12 cellular contexts compared by ENCODE assay signal in genomic region chr6:28947067-28947765, GRCh38. TPM values are rescaled to one million over a fixed set of nuclear protein-coding genes. Genes with fewer than 3 reads are reported as not detected.
A peak's percentile ranks its signal among the peaks of the same experiment; 100 is the strongest.
DNase-seq lines count a peak whose midpoint lies in the region; ATAC-seq, FAIRE-seq and TF ChIP-seq lines count a peak whose summit lies in the region.
"Had no signal": no experiment of that assay in that cellular context is flagged by ENCODE, and none has a peak within 500 bp of the region (broad histone marks: within the 10 kb centered on the region; RNA-seq: fewer than 3 reads in every experiment).

No MANE protein-coding gene starts in this region.

- no peak for TF ChIP-seq RAD21 in H1 (IDR thresholded peaks at IDR 0.05 in 1 of 2, conservative IDR thresholded peaks at IDR 0.05 in 1 of 2; ENCODE audit: low read depth in 2 of 2, low read length in 2 of 2)

- H3K18ac ChIP-seq in H1 (ENCODE audit: extremely low read depth, low read length), result no peak overlapping the region

- no peak for TF ChIP-seq POLR2A in H1 (IDR thresholded peaks at IDR 0.05; ENCODE audit: control extremely low read depth in 1 of 2, low read depth in 2 of 2, low read length in 2 of 2)

- no peak overlapping the region for H4K91ac ChIP-seq in H1 (replicated peaks; ENCODE audit: insufficient read length, low read length)

- no peaks in the 10 kb centered on the region for H3K79me2 ChIP-seq in H1 (ENCODE audit: control insufficient read depth in 1 of 2, insufficient read depth in 2 of 2, low read length in 2 of 2)

- H3K4me3 ChIP-seq in CD8-positive, alpha-beta memory T cell (ENCODE audit: low read length), result no peak overlapping the region
- H3K4me3 ChIP-seq in H1 (ENCODE audit: extremely low read depth in 1 of 4, insufficient read depth in 2 of 4, low read depth in 3 of 4, low read length in 4 of 4), result no peak overlapping the region
- H3K4me3 ChIP-seq: GM23338, MG63 had no signal

- H3K23me2 ChIP-seq in H1 (ENCODE audit: low read depth, low read length), result no peaks in the 10 kb centered on the region

- no peak overlapping the region for H4K5ac ChIP-seq in H1 (ENCODE audit: insufficient read length, low read depth, low read length)

- H3K9ac ChIP-seq in H1 (replicated peaks in 1 of 4; ENCODE audit: extremely low read depth in 1 of 4, low read depth in 3 of 4, low read length in 3 of 4), result no peak overlapping the region

- no peak overlapping the region for H3K23ac ChIP-seq in H1 (ENCODE audit: insufficient read length)

- no peak for FAIRE-seq in H1 (lab: Jason Lieb, UNC)

- no peak overlapping the region for H3K56ac ChIP-seq in H1 (replicated peaks; ENCODE audit: insufficient read length, low read depth, low read length)

- peak overlapping the region; percentile 2 for H3K27ac ChIP-seq in CD8-positive, alpha-beta memory T cell (ENCODE audit: low read depth, low read length)
- no peak overlapping the region for H3K27ac ChIP-seq in H1 (ENCODE audit: low read depth, low read length)

- H2BK120ac ChIP-seq in H1 (replicated peaks; ENCODE audit: low read depth, low read length), result no peak overlapping the region

- no peaks in the 10 kb centered on the region for H4K20me1 ChIP-seq in H1 (replicated peaks in 1 of 2; ENCODE audit: control insufficient read depth in 1 of 2, insufficient read depth in 2 of 2, low read length in 2 of 2)

- no peak overlapping the region for H3K4me2 ChIP-seq in H1 (ENCODE audit: insufficient read depth in 1 of 2, low read depth in 2 of 2, low read length in 2 of 2)
- H3K4me2 ChIP-seq: GM23338 had no signal

- no peak for DNase-seq in CD8-positive, alpha-beta memory T cell
- no peak for DNase-seq in HFFc6
- peak in 1 of 2 experiments; percentile 17 for DNase-seq in H1 (ENCODE audit: low read depth in 1 of 2, low spot score in 2 of 2)
- DNase-seq in progenitor cell of endocrine pancreas (ENCODE audit: low spot score, unreplicated experiment), result no peak
- DNase-seq in WTC11 (ENCODE audit: low spot score), result no peak
- no peak for DNase-seq in COR-L47 (lab: John Stamatoyannopoulos, UW)
- DNase-seq: MG63, NCI-H1092, NCI-H146, NCI-H2081 had no signal

- no peak overlapping the region for H3K4ac ChIP-seq in H1 (replicated peaks; ENCODE audit: insufficient read length, low read depth, low read length)

- H3K4me1 ChIP-seq in CD8-positive, alpha-beta memory T cell (ENCODE audit: insufficient read depth, low read length), result peaks cover 20% of the 10 kb centered on the region
- peaks cover 0 to 2% (median 0%) of the 10 kb centered on the region in 4 experiments; a peak in 2 of 7 replicates for H3K4me1 ChIP-seq in H1 (replicated peaks in 1 of 4; ENCODE audit: control insufficient read depth in 3 of 4, insufficient read depth in 4 of 4, low read length in 3 of 4)

- H2BK15ac ChIP-seq in H1 (ENCODE audit: low read length), result no peak overlapping the region

- H3K4me1 Mint-ChIP-seq in CD8-positive, alpha-beta memory T cell, result peaks cover 19 to 26% (median 24%) of the 10 kb centered on the region in 3 donors
- peaks cover 51% of the 10 kb centered on the region for H3K4me1 Mint-ChIP-seq in HFFc6 (ENCODE audit: low read depth)
- H3K4me1 Mint-ChIP-seq in progenitor cell of endocrine pancreas (ENCODE audit: low read depth), result peaks cover 11% of the 10 kb centered on the region
- peaks cover 36% of the 10 kb centered on the region for H3K4me1 Mint-ChIP-seq in WTC11

- no peak overlapping the region for H4K8ac ChIP-seq in H1 (ENCODE audit: extremely low read depth, insufficient read depth, low read length)

- H2AK5ac ChIP-seq in H1 (ENCODE audit: low read depth, low read length), result no peak overlapping the region

- H3K4me3 Mint-ChIP-seq in CD8-positive, alpha-beta memory T cell, result peak overlapping the region in 1 of 7 donors; percentile 12
- no peak overlapping the region; the same call in 1 of the 2 replicates for H3K4me3 Mint-ChIP-seq in HFFc6
- no peak overlapping the region for H3K4me3 Mint-ChIP-seq in progenitor cell of endocrine pancreas (ENCODE audit: low read depth)
- no peak overlapping the region for H3K4me3 Mint-ChIP-seq in WTC11
- H3K4me3 Mint-ChIP-seq: GM23338 had no signal

- peaks cover 0 to 2% (median 0%) of the 10 kb centered on the region in 3 donors for H3K36me3 Mint-ChIP-seq in CD8-positive, alpha-beta memory T cell
- peaks cover 4% of the 10 kb centered on the region; the same call in 1 of the 2 replicates for H3K36me3 Mint-ChIP-seq in HFFc6 (ENCODE audit: low read depth)
- H3K36me3 Mint-ChIP-seq in progenitor cell of endocrine pancreas (ENCODE audit: insufficient read depth), result no peaks in the 10 kb centered on the region
- peaks cover 6% of the 10 kb centered on the region for H3K36me3 Mint-ChIP-seq in WTC11

- no peaks in the 10 kb centered on the region for H3K9me3 ChIP-seq in CD8-positive, alpha-beta memory T cell (ENCODE audit: low read length)
- H3K9me3 ChIP-seq in H1 (ENCODE audit: insufficient read depth in 2 of 2, low read depth in 1 of 2, low read length in 1 of 2), result peaks cover 0 to 4% of the 10 kb centered on the region in 2 experiments; a peak in 1 of 4 replicates
- H3K9me3 ChIP-seq: MG63 had no signal

- TF ChIP-seq CTCF in HFFc6 (IDR thresholded peaks at IDR 0.05), result no peak
- no peak for TF ChIP-seq CTCF in H1 (IDR thresholded peaks at IDR 0.05; ENCODE audit: control extremely low read depth in 1 of 3, insufficient read depth in 1 of 3, low read depth in 1 of 3, low read length in 3 of 3)
- no peak for TF ChIP-seq CTCF in progenitor cell of endocrine pancreas (IDR thresholded peaks at IDR 0.05; ENCODE audit: unreplicated experiment)
- TF ChIP-seq CTCF in WTC11 (IDR thresholded peaks at IDR 0.05), result no peak

- H2BK5ac ChIP-seq in H1 (ENCODE audit: low read depth, low read length), result no peak overlapping the region

- 0 out of 2 replicates have a peak overlapping the region, but pooled peaks have one; percentile 3 for H2BK12ac ChIP-seq in H1 (ENCODE audit: low read depth, low read length)

- POLR2A ChIA-PET in CD8-positive, alpha-beta memory T cell (lab: Charles Lee), result interaction anchor here (0.6 kb wide), 1 partner anchor 9 kb away, joined by 3 read pairs; no protein-coding TSS in a partner anchor
- POLR2A ChIA-PET in H1 (lab: Charles Lee; ENCODE audit: partially characterized antibody), result interaction anchor here (0.7 to 1.0 kb wide), 2 partner anchors 52 to 60 kb away, joined by 3 read pairs; no protein-coding TSS in a partner anchor
- POLR2A ChIA-PET in WTC11 (lab: Charles Lee), result interaction anchor here (0.6 to 0.7 kb wide), 2 partner anchors 108 to 419 kb away, joined by 4 read pairs; no protein-coding TSS in a partner anchor

- H3K79me1 ChIP-seq in H1 (ENCODE audit: low read depth, low read length), result no peaks in the 10 kb centered on the region

- ATAC-seq in WTC11 (no peak), GM21825 (IDR thresholded peaks at IDR 0.05; ENCODE audit: unreplicated experiment) (no peak)
- ATAC-seq: GM23338 had no signal

- H3K9me3 Mint-ChIP-seq in CD8-positive, alpha-beta memory T cell, result peaks cover 0 to 2% (median 0%) of the 10 kb centered on the region in 5 donors
- H3K9me3 Mint-ChIP-seq in HFFc6 (peaks cover 4% of the 10 kb centered on the region; the same call in 1 of the 2 replicates), progenitor cell of endocrine pancreas (ENCODE audit: low read depth) (peaks cover 3% of the 10 kb centered on the region), WTC11 (peaks cover 8% of the 10 kb centered on the region)

- H3K36me3 ChIP-seq in CD8-positive, alpha-beta memory T cell (ENCODE audit: insufficient read depth, low read length), result no peaks in the 10 kb centered on the region
- H3K36me3 ChIP-seq in H1 (ENCODE audit: control insufficient read depth in 2 of 4, insufficient read depth in 4 of 4, low read length in 3 of 4), result no peaks in the 10 kb centered on the region
- H3K36me3 ChIP-seq: MG63 had no signal

- peaks cover 0 to 14% of the 10 kb centered on the region in 2 donors for H3K27me3 Mint-ChIP-seq in CD8-positive, alpha-beta memory T cell
- H3K27me3 Mint-ChIP-seq in HFFc6 (ENCODE audit: insufficient read depth), result peaks cover 5% of the 10 kb centered on the region
- no peaks in the 10 kb centered on the region for H3K27me3 Mint-ChIP-seq in progenitor cell of endocrine pancreas
- H3K27me3 Mint-ChIP-seq in WTC11 (ENCODE audit: low read depth), result peaks cover 19% of the 10 kb centered on the region

- peak overlapping the region in 1 of 8 donors; percentile 97 for H3K27ac Mint-ChIP-seq in CD8-positive, alpha-beta memory T cell
- H3K27ac Mint-ChIP-seq in HFFc6, result peak overlapping the region; percentile 42
- H3K27ac Mint-ChIP-seq in progenitor cell of endocrine pancreas, result peak overlapping the region; percentile 31
- no peak overlapping the region for H3K27ac Mint-ChIP-seq in WTC11
- H3K27ac Mint-ChIP-seq: GM23338 had no signal

- WGBS in H1 (ENCODE audit: extremely low coverage in 1 of 2, insufficient coverage in 1 of 2, insufficient read length in 1 of 2, insufficient replicate concordance in 2 of 2, low coverage in 1 of 2, low lambda C conversion rate in 2 of 2, missing lambda C conversion rate in 1 of 2), 2 experiments, result 90% methylated on average over 5 of the region's 6 CpGs; no CpG with 5 or more reads in 1 of the 2 experiments

- no peak for TF ChIP-seq EP300 in H1 (IDR thresholded peaks at IDR 0.05; ENCODE audit: borderline replicate concordance in 1 of 2, low read depth in 2 of 2, low read length in 2 of 2)

- no peak overlapping the region for H2BK20ac ChIP-seq in H1 (ENCODE audit: low read length)

- CTCF ChIA-PET in CD8-positive, alpha-beta memory T cell (lab: Charles Lee), result interaction anchor here (1.4 kb wide), 1 partner anchor 8 kb away, joined by 3 read pairs; no protein-coding TSS in a partner anchor
- CTCF ChIA-PET in H1 (lab: Charles Lee; ENCODE audit: partially characterized antibody), result interaction anchor here (0.6 to 1.6 kb wide), 4 partner anchors 10 to 109 kb away, joined by 3 to 4 read pairs (median 4); no protein-coding TSS in a partner anchor
- CTCF ChIA-PET in WTC11 (lab: Charles Lee), result interaction anchor here (1.2 to 1.7 kb wide), 2 partner anchors 34 to 110 kb away, joined by 4 to 6 read pairs; no protein-coding TSS in a partner anchor

- no peak overlapping the region for H3K14ac ChIP-seq in H1 (ENCODE audit: insufficient read length)

- no peak overlapping the region for H2AFZ ChIP-seq in H1 (ENCODE audit: low read length)
- H2AFZ ChIP-seq: GM23338 had no signal

- no peaks in the 10 kb centered on the region for H3K27me3 ChIP-seq in CD8-positive, alpha-beta memory T cell (ENCODE audit: insufficient read depth, low read length, poor library complexity, severe bottlenecking)
- H3K27me3 ChIP-seq in H1 (replicated peaks in 1 of 4; ENCODE audit: control insufficient read depth in 3 of 4, extremely low read depth in 1 of 4, insufficient read depth in 3 of 4, low read length in 3 of 4), result no peaks in the 10 kb centered on the region
- H3K27me3 ChIP-seq: MG63 had no signal

RNA-seq across cellular contexts. Expression of gene TRIM27, which starts 23.4 kb away (rescaled TPM):
- 10 to 100 TPM; 67.7 to 69.2 TPM for total RNA-seq in CD8-positive, alpha-beta memory T cell
- 61.6 TPM for polyA plus RNA-seq in CD8-positive, alpha-beta memory T cell
- total RNA-seq in HFFc6 (2021; fragmentation: NEBNext Ultra II Directional; extraction: Animal tissue kit (Norgen Biotek cat#: 25700)), result 10 to 100 TPM; 35.9 to 40.6 (median 39.3) TPM
- total RNA-seq in H1 (2021; fragmentation: NEBNext Ultra II Directional; extraction: Animal tissue kit (Norgen Biotek cat#: 25700)), result 76.4 and 78.9 TPM in 2 replicates
- polyA plus RNA-seq in H1 (2011; rRNA removed), result 61.2 and 85.9 TPM in 2 replicates
- polyA plus RNA-seq in H1 (2011; cell fraction: cytosol; rRNA removed), result 67.9 TPM
- polyA plus RNA-seq in H1 (2011; cell fraction: nucleus; rRNA removed), result 84.9 TPM
- 59.9 to 67.2 TPM (median 65.2 TPM) in 4 replicates for polyA plus RNA-seq in H1 (2012, experiment 1 of 2)
- 79.0 TPM for polyA plus RNA-seq in H1 (2012, experiment 2 of 2)
- polyA plus RNA-seq in H1 (2013, experiment 1 of 2), result 44.6 TPM
- polyA plus RNA-seq in H1 (2013, experiment 2 of 2), result 42.9 TPM
- polyA minus RNA-seq in H1 (2011; rRNA and poly(A)+ RNA removed), result 105 and 114 TPM in 2 replicates
- polyA minus RNA-seq in H1 (2011; cell fraction: cytosol; rRNA and poly(A)+ RNA removed), result 70.7 TPM
- polyA minus RNA-seq in H1 (2011; cell fraction: nucleus; rRNA and poly(A)+ RNA removed), result 92.8 TPM
- total RNA-seq in progenitor cell of endocrine pancreas (91.8 and 97.3 TPM in 2 replicates), WTC11 (2021) (65.8 to 79.8 TPM (median 68.3 TPM) in 3 replicates)

RNA-seq across cellular contexts. Expression of gene ZNF311, which starts 57.9 kb away (rescaled TPM):
- total RNA-seq in CD8-positive, alpha-beta memory T cell, result under 1 TPM; 0.66 to 0.73 TPM
- not detected for polyA plus RNA-seq in CD8-positive, alpha-beta memory T cell
- under 1 TPM; 0.17 to 0.34 (median 0.21) TPM for total RNA-seq in HFFc6 (2021; fragmentation: NEBNext Ultra II Directional; extraction: Animal tissue kit (Norgen Biotek cat#: 25700))
- total RNA-seq in H1 (2021; fragmentation: NEBNext Ultra II Directional; extraction: Animal tissue kit (Norgen Biotek cat#: 25700)), result 4.2 and 4.3 TPM in 2 replicates
- 1.4 and 1.9 TPM in 2 replicates for polyA plus RNA-seq in H1 (2011; rRNA removed)
- 3.1 TPM for polyA plus RNA-seq in H1 (2011; cell fraction: cytosol; rRNA removed)
- polyA plus RNA-seq in H1 (2011; cell fraction: nucleus; rRNA removed), result 2.4 TPM
- polyA plus RNA-seq in H1 (2012, experiment 1 of 2), result 1.9 to 3.4 TPM (median 2.9 TPM) in 4 replicates
- polyA plus RNA-seq in H1 (2012, experiment 2 of 2), result 0.26 TPM
- polyA plus RNA-seq in H1 (2013, experiment 1 of 2), result 2.2 TPM
- polyA plus RNA-seq in H1 (2013, experiment 2 of 2), result 2.0 TPM
- polyA minus RNA-seq in H1 (2011; rRNA and poly(A)+ RNA removed), result 4.4 and 4.6 TPM in 2 replicates
- 1.6 TPM for polyA minus RNA-seq in H1 (2011; cell fraction: cytosol; rRNA and poly(A)+ RNA removed)
- polyA minus RNA-seq in H1 (2011; cell fraction: nucleus; rRNA and poly(A)+ RNA removed), result 5.1 TPM
- total RNA-seq in progenitor cell of endocrine pancreas (0.91 and 1.4 TPM in 2 replicates), WTC11 (2021) (2.0 to 3.7 TPM (median 3.4 TPM) in 3 replicates)
